1 cellular context compared by ENCODE assay signal in genomic region chr9:12666813-12667212, GRCh38.
TF ChIP-seq lines count a peak whose summit lies in the region.

No MANE protein-coding gene starts in this region.

TF ChIP-seq in IMR-90, 13 proteins besides CTCF, POLR2A, EP300 and RAD21:
- no peak for TF ChIP-seq FOS (IDR thresholded peaks at IDR 0.05; ENCODE audit: low read depth, low read length)
- TF ChIP-seq BHLHE40 (IDR thresholded peaks at IDR 0.05; ENCODE audit: low read depth, low read length) = no peak
- no peak for TF ChIP-seq RCOR1 (IDR thresholded peaks at IDR 0.05; ENCODE audit: insufficient replicate concordance, low read length)
- no peak for TF ChIP-seq CEBPB (IDR thresholded peaks at IDR 0.05; ENCODE audit: low read depth, low read length)
- no peak for TF ChIP-seq USF2 (IDR thresholded peaks at IDR 0.05; ENCODE audit: low read depth, low read length)
- TF ChIP-seq SMC3 (IDR thresholded peaks at IDR 0.05; ENCODE audit: low read depth, low read length) = no peak
- no peak for TF ChIP-seq MAZ (IDR thresholded peaks at IDR 0.05; ENCODE audit: borderline replicate concordance, low read depth, low read length)
- no peak for TF ChIP-seq MXI1 (IDR thresholded peaks at IDR 0.05; ENCODE audit: borderline replicate concordance, low read depth, low read length)
- TF ChIP-seq CHD1 (IDR thresholded peaks at IDR 0.05; ENCODE audit: low read depth, low read length) = no peak
- no peak for TF ChIP-seq ELK1 (IDR thresholded peaks at IDR 0.05; ENCODE audit: borderline replicate concordance, low read depth, low read length)
- no peak for TF ChIP-seq MAFK (IDR thresholded peaks at IDR 0.05; ENCODE audit: low read depth, low read length)
- TF ChIP-seq NFE2L2 (IDR thresholded peaks at IDR 0.05; ENCODE audit: low read depth, low read length) = no peak
